In the genomic region with DNA sequence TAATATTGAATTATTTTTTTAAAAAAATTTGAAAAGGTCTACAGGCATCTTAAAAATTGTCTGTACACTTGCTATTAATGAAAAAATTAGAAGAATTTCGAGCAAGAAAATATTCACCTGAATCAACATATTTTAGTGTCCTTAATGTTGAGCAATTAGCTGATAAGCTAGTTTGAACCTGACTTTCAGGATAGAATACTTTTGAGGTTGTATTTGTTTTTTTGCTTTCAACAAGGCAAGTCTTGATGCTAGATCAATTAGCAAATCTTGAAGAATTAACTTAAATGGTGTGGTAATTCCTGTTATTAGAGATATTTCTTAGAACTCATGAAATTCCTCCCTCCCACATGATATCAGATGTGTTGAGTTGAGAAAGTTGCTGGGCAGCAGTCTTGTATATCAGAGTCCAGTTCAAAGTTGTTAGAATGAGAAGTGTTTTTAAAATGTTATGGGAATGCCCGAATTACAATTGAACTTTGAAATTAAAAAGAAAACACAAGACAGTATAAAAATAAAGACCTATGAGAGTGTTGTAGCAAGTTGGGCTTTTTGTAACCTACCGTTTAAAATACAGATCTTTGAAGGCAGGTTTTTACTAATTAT, we compare ENCODE assay signal across 1 cellular context.
TF ChIP-seq lines count a peak whose summit lies in the region.

No MANE protein-coding gene starts in this region.

TF ChIP-seq in A549, 52 proteins besides CTCF, POLR2A, EP300 and RAD21 (continued from another document):
- TF ChIP-seq, protein P1, sequence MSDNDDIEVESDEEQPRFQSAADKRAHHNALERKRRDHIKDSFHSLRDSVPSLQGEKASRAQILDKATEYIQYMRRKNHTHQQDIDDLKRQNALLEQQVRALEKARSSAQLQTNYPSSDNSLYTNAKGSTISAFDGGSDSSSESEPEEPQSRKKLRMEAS (IDR thresholded peaks at IDR 0.05): no peak
- TF ChIP-seq FOSL2 (IDR thresholded peaks at IDR 0.05) (no peak), FOSL2 (CRISPR knock-in tag; IDR thresholded peaks at IDR 0.05) (no peak), ESRRA (IDR thresholded peaks at IDR 0.05; ENCODE audit: borderline replicate concordance, low read length) (no peak), MYC (IDR thresholded peaks at IDR 0.05; ENCODE audit: borderline replicate concordance, low read length) (no peak), HOXB13 (CRISPR knock-in tag; IDR thresholded peaks at IDR 0.05; ENCODE audit: low read depth) (no peak), PHF8 (IDR thresholded peaks at IDR 0.05; ENCODE audit: borderline replicate concordance, low read depth) (no peak), HOXB5 (CRISPR knock-in tag; IDR thresholded peaks at IDR 0.05) (no peak), TFCP2L1 (CRISPR knock-in tag; IDR thresholded peaks at IDR 0.05) (no peak)
- TF ChIP-seq, protein P2, sequence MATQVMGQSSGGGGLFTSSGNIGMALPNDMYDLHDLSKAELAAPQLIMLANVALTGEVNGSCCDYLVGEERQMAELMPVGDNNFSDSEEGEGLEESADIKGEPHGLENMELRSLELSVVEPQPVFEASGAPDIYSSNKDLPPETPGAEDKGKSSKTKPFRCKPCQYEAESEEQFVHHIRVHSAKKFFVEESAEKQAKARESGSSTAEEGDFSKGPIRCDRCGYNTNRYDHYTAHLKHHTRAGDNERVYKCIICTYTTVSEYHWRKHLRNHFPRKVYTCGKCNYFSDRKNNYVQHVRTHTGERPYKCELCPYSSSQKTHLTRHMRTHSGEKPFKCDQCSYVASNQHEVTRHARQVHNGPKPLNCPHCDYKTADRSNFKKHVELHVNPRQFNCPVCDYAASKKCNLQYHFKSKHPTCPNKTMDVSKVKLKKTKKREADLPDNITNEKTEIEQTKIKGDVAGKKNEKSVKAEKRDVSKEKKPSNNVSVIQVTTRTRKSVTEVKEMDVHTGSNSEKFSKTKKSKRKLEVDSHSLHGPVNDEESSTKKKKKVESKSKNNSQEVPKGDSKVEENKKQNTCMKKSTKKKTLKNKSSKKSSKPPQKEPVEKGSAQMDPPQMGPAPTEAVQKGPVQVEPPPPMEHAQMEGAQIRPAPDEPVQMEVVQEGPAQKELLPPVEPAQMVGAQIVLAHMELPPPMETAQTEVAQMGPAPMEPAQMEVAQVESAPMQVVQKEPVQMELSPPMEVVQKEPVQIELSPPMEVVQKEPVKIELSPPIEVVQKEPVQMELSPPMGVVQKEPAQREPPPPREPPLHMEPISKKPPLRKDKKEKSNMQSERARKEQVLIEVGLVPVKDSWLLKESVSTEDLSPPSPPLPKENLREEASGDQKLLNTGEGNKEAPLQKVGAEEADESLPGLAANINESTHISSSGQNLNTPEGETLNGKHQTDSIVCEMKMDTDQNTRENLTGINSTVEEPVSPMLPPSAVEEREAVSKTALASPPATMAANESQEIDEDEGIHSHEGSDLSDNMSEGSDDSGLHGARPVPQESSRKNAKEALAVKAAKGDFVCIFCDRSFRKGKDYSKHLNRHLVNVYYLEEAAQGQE (IDR thresholded peaks at IDR 0.05): no peak
